1 cellular context compared by ENCODE assay signal in genomic region chr2:241505086-241505780, GRCh38.
TF ChIP-seq lines count a peak whose summit lies in the region.

No MANE protein-coding gene starts in this region.

TF ChIP-seq in H1, 55 proteins besides CTCF, POLR2A, EP300 and RAD21:
- no peak for TF ChIP-seq MAX (IDR thresholded peaks at IDR 0.05)
- TF ChIP-seq SAP30 (IDR thresholded peaks at IDR 0.05; ENCODE audit: insufficient read depth, insufficient replicate concordance, low read length), result no peak
- no peak for TF ChIP-seq SUZ12 (IDR thresholded peaks at IDR 0.05; ENCODE audit: low read length)
- TF ChIP-seq SP4 (IDR thresholded peaks at IDR 0.05; ENCODE audit: low read length), result no peak
- no peak for TF ChIP-seq RBBP5 (IDR thresholded peaks at IDR 0.05; ENCODE audit: borderline replicate concordance, low read depth, low read length)
- no peak for TF ChIP-seq ATF3 (IDR thresholded peaks at IDR 0.05; ENCODE audit: insufficient read depth, low read depth, low read length)
- TF ChIP-seq SIN3A (conservative IDR thresholded peaks at IDR 0.05 in 1 of 2, IDR thresholded peaks at IDR 0.05 in 1 of 2; ENCODE audit: low read depth in 1 of 2, low read length in 2 of 2), result no peak
- no peak for TF ChIP-seq YY1 (IDR thresholded peaks at IDR 0.05; ENCODE audit: low read depth, low read length)
